In genomic region chr7:128097211-128097731, GRCh38 we compare ENCODE assay signal across 21 cellular contexts.
"Had no signal": no experiment of that assay in that cellular context is flagged by ENCODE, and none has a peak within 500 bp of the region (broad histone marks: within the 10 kb centered on the region; RNA-seq: fewer than 3 reads in every experiment).

No MANE protein-coding gene starts in this region.

- H3K27me3 ChIP-seq: dorsolateral prefrontal cortex, heart right ventricle, left lung, neural progenitor cell had no signal

- H3K4me2 ChIP-seq: neural progenitor cell had no signal

- H2AFZ ChIP-seq: neural progenitor cell, parathyroid adenoma had no signal

- ATAC-seq: esophagus mucosa; heart right ventricle; left lung; lower lobe of right lung; natural killer cell treated with Interleukin-12 subunit alpha and Interleukin-12 subunit beta and Interleukin-15 and Interleukin-18, amount 100 ng/mL, for 72 hours; sciatic nerve had no signal

- H3K9ac ChIP-seq: neural progenitor cell, parathyroid adenoma had no signal

- H3K9me3 Mint-ChIP-seq: memory B cell; mesothelial cell of epicardium; natural killer cell treated with Interleukin-12 subunit alpha and Interleukin-12 subunit beta and Interleukin-15 and Interleukin-18, amount 100 ng/mL, for 72 hours; neural progenitor cell had no signal

- H3K4me3 Mint-ChIP-seq: memory B cell; mesothelial cell of epicardium; natural killer cell treated with Interleukin-12 subunit alpha and Interleukin-12 subunit beta and Interleukin-15 and Interleukin-18, amount 100 ng/mL, for 72 hours; neural progenitor cell had no signal

- H3K27ac ChIP-seq: dorsolateral prefrontal cortex, heart right ventricle, left lung, lower lobe of right lung, neural progenitor cell, parathyroid adenoma, prostate gland had no signal

- H3K4me1 Mint-ChIP-seq: mesothelial cell of epicardium had no signal

- H3K27me3 Mint-ChIP-seq: memory B cell; natural killer cell treated with Interleukin-12 subunit alpha and Interleukin-12 subunit beta and Interleukin-15 and Interleukin-18, amount 100 ng/mL, for 72 hours had no signal

- H3K4me3 ChIP-seq: dorsolateral prefrontal cortex, heart right ventricle, left lung, lower lobe of right lung, neural progenitor cell, prostate gland had no signal

- DNase-seq: cortex of kidney; dorsolateral prefrontal cortex; effector CD8-positive, alpha-beta T cell; heart right ventricle; hypothalamus; kidney glomerular epithelial cell; left lung; lower lobe of right lung; nucleus accumbens; stimulated activated CD4-positive, alpha-beta T cell treated with anti-CD3 and anti-CD28 coated beads, Interleukin-2, amount 100 ng/mL, for 24 hours; stimulated activated CD4-positive, alpha-beta T cell treated with anti-CD3 and anti-CD28 coated beads, Interleukin-4, amount 100 ng/mL, for 4 hours; stimulated activated naive CD4-positive, alpha-beta T cell treated with Interleukin-2 at 50 U/mL for 16 hours; trophoblast cell had no signal

- H3K9me3 ChIP-seq: heart right ventricle, left lung, lower lobe of right lung, prostate gland had no signal

- H3K36me3 ChIP-seq: neural progenitor cell, prostate gland had no signal

- H3K79me2 ChIP-seq: parathyroid adenoma had no signal

- H3K4me1 ChIP-seq: left lung, lower lobe of right lung, neural progenitor cell, parathyroid adenoma, prostate gland had no signal

- H3K27ac Mint-ChIP-seq: memory B cell; mesothelial cell of epicardium; natural killer cell treated with Interleukin-12 subunit alpha and Interleukin-12 subunit beta and Interleukin-15 and Interleukin-18, amount 100 ng/mL, for 72 hours; neural progenitor cell had no signal
